ENCODE assay signal across 2 cellular contexts in the genomic region with DNA sequence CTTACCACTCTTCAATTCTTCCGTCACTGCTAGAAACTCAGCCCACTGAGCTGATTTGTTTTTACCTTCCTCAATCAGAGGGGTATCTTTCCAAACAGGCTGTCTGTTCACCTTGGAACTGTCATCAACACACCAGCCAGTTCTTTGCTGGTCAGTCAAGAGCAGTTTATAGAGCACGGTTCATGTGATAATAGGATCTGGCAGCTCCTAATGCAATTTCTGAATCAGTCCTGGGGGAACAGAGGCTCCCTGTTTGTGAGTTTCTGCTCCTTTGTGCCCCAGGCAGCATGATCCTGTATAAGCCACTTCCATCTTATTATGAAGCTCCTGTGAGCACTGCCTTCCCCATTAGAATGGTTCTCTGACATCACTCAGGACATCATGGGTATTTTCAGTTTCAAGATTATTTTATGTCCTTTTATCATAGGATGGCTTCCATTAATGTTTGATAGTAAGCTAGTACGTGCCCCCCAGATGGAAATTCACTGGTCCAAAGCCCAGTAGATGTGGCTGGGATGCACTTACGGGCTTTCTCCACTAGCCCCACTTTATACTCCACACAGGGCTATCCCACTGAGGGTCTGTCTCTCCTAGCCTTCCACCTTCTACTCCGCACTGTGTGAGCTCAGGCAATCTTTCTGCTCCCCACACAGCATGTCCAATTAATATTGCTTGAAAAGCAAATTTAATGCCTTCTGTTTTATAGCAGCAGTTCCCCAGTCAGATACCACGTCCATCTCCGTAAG.
TF ChIP-seq lines count a peak whose summit lies in the region.

No MANE protein-coding gene starts in this region.

TF ChIP-seq in GM23338, 12 proteins besides CTCF, POLR2A, EP300 and RAD21 (continued from another document):
- TF ChIP-seq, protein P1, sequence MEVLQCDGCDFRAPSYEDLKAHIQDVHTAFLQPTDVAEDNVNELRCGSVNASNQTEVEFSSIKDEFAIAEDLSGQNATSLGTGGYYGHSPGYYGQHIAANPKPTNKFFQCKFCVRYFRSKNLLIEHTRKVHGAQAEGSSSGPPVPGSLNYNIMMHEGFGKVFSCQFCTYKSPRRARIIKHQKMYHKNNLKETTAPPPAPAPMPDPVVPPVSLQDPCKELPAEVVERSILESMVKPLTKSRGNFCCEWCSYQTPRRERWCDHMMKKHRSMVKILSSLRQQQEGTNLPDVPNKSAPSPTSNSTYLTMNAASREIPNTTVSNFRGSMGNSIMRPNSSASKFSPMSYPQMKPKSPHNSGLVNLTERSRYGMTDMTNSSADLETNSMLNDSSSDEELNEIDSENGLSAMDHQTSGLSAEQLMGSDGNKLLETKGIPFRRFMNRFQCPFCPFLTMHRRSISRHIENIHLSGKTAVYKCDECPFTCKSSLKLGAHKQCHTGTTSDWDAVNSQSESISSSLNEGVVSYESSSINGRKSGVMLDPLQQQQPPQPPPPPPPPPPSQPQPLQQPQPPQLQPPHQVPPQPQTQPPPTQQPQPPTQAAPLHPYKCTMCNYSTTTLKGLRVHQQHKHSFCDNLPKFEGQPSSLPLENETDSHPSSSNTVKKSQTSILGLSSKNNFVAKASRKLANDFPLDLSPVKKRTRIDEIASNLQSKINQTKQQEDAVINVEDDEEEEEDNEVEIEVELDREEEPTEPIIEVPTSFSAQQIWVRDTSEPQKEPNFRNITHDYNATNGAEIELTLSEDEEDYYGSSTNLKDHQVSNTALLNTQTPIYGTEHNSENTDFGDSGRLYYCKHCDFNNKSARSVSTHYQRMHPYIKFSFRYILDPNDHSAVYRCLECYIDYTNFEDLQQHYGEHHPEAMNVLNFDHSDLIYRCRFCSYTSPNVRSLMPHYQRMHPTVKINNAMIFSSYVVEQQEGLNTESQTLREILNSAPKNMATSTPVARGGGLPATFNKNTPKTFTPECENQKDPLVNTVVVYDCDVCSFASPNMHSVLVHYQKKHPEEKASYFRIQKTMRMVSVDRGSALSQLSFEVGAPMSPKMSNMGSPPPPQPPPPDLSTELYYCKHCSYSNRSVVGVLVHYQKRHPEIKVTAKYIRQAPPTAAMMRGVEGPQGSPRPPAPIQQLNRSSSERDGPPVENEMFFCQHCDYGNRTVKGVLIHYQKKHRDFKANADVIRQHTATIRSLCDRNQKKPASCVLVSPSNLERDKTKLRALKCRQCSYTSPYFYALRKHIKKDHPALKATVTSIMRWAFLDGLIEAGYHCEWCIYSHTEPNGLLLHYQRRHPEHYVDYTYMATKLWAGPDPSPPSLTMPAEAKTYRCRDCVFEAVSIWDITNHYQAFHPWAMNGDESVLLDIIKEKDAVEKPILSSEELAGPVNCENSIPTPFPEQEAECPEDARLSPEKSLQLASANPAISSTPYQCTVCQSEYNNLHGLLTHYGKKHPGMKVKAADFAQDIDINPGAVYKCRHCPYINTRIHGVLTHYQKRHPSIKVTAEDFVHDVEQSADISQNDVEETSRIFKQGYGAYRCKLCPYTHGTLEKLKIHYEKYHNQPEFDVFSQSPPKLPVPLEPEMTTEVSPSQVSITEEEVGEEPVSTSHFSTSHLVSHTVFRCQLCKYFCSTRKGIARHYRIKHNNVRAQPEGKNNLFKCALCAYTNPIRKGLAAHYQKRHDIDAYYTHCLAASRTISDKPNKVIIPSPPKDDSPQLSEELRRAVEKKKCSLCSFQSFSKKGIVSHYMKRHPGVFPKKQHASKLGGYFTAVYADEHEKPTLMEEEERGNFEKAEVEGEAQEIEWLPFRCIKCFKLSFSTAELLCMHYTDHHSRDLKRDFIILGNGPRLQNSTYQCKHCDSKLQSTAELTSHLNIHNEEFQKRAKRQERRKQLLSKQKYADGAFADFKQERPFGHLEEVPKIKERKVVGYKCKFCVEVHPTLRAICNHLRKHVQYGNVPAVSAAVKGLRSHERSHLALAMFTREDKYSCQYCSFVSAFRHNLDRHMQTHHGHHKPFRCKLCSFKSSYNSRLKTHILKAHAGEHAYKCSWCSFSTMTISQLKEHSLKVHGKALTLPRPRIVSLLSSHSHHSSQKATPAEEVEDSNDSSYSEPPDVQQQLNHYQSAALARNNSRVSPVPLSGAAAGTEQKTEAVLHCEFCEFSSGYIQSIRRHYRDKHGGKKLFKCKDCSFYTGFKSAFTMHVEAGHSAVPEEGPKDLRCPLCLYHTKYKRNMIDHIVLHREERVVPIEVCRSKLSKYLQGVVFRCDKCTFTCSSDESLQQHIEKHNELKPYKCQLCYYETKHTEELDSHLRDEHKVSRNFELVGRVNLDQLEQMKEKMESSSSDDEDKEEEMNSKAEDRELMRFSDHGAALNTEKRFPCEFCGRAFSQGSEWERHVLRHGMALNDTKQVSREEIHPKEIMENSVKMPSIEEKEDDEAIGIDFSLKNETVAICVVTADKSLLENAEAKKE (CRISPR knock-in tag; IDR thresholded peaks at IDR 0.05): no peak

TF ChIP-seq in HepG2, 621 proteins besides CTCF, POLR2A, EP300 and RAD21 (continued from another document):
- TF ChIP-seq, protein P2, sequence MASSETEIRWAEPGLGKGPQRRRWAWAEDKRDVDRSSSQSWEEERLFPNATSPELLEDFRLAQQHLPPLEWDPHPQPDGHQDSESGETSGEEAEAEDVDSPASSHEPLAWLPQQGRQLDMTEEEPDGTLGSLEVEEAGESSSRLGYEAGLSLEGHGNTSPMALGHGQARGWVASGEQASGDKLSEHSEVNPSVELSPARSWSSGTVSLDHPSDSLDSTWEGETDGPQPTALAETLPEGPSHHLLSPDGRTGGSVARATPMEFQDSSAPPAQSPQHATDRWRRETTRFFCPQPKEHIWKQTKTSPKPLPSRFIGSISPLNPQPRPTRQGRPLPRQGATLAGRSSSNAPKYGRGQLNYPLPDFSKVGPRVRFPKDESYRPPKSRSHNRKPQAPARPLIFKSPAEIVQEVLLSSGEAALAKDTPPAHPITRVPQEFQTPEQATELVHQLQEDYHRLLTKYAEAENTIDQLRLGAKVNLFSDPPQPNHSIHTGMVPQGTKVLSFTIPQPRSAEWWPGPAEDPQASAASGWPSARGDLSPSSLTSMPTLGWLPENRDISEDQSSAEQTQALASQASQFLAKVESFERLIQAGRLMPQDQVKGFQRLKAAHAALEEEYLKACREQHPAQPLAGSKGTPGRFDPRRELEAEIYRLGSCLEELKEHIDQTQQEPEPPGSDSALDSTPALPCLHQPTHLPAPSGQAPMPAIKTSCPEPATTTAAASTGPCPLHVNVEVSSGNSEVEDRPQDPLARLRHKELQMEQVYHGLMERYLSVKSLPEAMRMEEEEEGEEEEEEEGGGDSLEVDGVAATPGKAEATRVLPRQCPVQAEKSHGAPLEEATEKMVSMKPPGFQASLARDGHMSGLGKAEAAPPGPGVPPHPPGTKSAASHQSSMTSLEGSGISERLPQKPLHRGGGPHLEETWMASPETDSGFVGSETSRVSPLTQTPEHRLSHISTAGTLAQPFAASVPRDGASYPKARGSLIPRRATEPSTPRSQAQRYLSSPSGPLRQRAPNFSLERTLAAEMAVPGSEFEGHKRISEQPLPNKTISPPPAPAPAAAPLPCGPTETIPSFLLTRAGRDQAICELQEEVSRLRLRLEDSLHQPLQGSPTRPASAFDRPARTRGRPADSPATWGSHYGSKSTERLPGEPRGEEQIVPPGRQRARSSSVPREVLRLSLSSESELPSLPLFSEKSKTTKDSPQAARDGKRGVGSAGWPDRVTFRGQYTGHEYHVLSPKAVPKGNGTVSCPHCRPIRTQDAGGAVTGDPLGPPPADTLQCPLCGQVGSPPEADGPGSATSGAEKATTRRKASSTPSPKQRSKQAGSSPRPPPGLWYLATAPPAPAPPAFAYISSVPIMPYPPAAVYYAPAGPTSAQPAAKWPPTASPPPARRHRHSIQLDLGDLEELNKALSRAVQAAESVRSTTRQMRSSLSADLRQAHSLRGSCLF (CRISPR knock-in tag; IDR thresholded peaks at IDR 0.05; ENCODE audit: borderline replicate concordance): no peak
- TF ChIP-seq, protein P3, sequence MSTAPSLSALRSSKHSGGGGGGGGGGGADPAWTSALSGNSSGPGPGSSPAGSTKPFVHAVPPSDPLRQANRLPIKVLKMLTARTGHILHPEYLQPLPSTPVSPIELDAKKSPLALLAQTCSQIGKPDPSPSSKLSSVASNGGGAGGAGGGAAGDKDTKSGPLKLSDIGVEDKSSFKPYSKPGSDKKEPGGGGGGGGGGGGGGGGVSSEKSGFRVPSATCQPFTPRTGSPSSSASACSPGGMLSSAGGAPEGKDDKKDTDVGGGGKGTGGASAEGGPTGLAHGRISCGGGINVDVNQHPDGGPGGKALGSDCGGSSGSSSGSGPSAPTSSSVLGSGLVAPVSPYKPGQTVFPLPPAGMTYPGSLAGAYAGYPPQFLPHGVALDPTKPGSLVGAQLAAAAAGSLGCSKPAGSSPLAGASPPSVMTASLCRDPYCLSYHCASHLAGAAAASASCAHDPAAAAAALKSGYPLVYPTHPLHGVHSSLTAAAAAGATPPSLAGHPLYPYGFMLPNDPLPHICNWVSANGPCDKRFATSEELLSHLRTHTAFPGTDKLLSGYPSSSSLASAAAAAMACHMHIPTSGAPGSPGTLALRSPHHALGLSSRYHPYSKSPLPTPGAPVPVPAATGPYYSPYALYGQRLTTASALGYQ (CRISPR knock-in tag; IDR thresholded peaks at IDR 0.05): no peak
- no peak for TF ChIP-seq MAF1 (CRISPR knock-in tag; IDR thresholded peaks at IDR 0.05; ENCODE audit: borderline replicate concordance)
- TF ChIP-seq, protein P4, sequence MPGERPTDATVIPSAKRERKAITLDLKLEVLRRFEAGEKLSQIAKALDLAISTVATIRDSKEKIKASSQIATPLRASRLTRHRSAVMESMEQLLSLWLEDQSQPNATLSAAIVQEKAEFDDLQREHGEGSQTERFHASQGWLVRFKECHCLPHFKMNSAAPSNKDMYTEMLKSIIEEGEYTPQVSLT (CRISPR knock-in tag; IDR thresholded peaks at IDR 0.05; ENCODE audit: borderline replicate concordance, low read depth): no peak
